ENCODE assay signal across 30 cellular contexts in the genomic region with DNA sequence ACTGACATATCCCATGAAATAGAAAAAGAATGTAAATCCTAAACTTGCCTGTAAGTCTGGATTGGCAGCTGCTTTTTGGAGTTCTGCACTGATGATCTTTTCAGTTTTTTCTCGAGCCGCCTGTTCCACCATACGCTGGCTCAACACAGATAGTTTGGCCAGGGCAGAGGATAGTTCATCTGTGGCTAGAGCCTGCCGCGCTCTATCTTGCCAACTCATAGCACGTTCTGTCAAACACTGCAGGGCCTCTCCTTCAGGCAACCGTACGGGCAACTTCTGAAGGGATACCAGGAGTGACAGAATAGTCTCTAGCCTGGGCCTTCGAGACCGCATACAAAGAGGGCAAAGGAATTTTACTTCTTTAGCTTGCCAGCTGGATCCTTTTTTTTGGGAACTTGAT. TPM values are rescaled to one million over a fixed set of nuclear protein-coding genes. Genes with fewer than 3 reads are reported as not detected.
"Had no signal": no experiment of that assay in that cellular context is flagged by ENCODE, and none has a peak within 500 bp of the region (broad histone marks: within the 10 kb centered on the region; RNA-seq: fewer than 3 reads in every experiment).

No MANE protein-coding gene starts in this region.

- DNase-seq: activated CD4-positive, alpha-beta memory T cell treated with anti-CD3 and anti-CD28 coated beads for 36 hours; activated CD4-positive, alpha-beta T cell treated with anti-CD3 and anti-CD28 coated beads for 48 hours; activated CD8-positive, alpha-beta memory T cell treated with anti-CD3 and anti-CD28 coated beads, Interleukin-2, amount 50 U/mL, for 4 hours; activated effector memory CD4-positive, alpha-beta T cell treated with anti-CD3 and anti-CD28 coated beads, Interleukin-2, amount 50 U/mL, for 16 hours; activated naive CD4-positive, alpha-beta T cell treated with anti-CD3 and anti-CD28 coated beads for 36 hours; activated naive CD8-positive, alpha-beta T cell treated with anti-CD3 and anti-CD28 coated beads for 36 hours; activated T-cell treated with anti-CD3 and anti-CD28 coated beads, Interleukin-2, amount 50 U/mL, for 1 hour; adrenal gland; effector memory CD4-positive, alpha-beta T cell; islet precursor cell; left ventricle myocardium inferior; mucosa of descending colon; spleen; stimulated activated naive CD4-positive, alpha-beta T cell treated with Interleukin-2 at 50 U/mL for 16 hours; WERI-Rb-1 had no signal

- H3K27me3 Mint-ChIP-seq: activated CD4-positive, alpha-beta memory T cell treated with anti-CD3 and anti-CD28 coated beads for 36 hours; activated naive CD8-positive, alpha-beta T cell treated with anti-CD3 and anti-CD28 coated beads for 36 hours; natural killer cell treated with Interleukin-12 subunit alpha and Interleukin-12 subunit beta and Interleukin-15 and Interleukin-18, amount 100 ng/mL, for 72 hours had no signal

- H3K9me3 ChIP-seq: adrenal gland, gastroesophageal sphincter, mucosa of descending colon had no signal

- H3K27ac Mint-ChIP-seq: activated naive CD4-positive, alpha-beta T cell treated with anti-CD3 and anti-CD28 coated beads for 36 hours; activated naive CD8-positive, alpha-beta T cell treated with anti-CD3 and anti-CD28 coated beads for 36 hours; activated T-helper 1 cell treated with anti-CD3 and anti-CD28 coated beads, Interleukin-12 subunit alpha, Interleukin-12 subunit beta, Interleukin-2, Interleukin-4 antibody, amounts not matched to agents 30 ng/mL and 10 ng/mL and 1 ng/mL, durations not matched to agents 14 hours and 24 hours and 36 hours; brain; natural killer cell treated with Interleukin-12 subunit alpha and Interleukin-12 subunit beta and Interleukin-15 and Interleukin-18, amount 100 ng/mL, for 72 hours had no signal

- H3K9me3 Mint-ChIP-seq: natural killer cell treated with Interleukin-12 subunit alpha and Interleukin-12 subunit beta and Interleukin-15 and Interleukin-18, amount 100 ng/mL, for 72 hours had no signal

- H3K4me1 ChIP-seq: ascending aorta, gastroesophageal sphincter, left ventricle myocardium inferior, right atrium auricular region, tibial nerve had no signal

- H3K4me3 Mint-ChIP-seq: activated CD4-positive, alpha-beta memory T cell treated with anti-CD3 and anti-CD28 coated beads for 36 hours; activated naive CD4-positive, alpha-beta T cell treated with anti-CD3 and anti-CD28 coated beads for 36 hours; activated naive CD8-positive, alpha-beta T cell treated with anti-CD3 and anti-CD28 coated beads for 36 hours; activated T-helper 1 cell treated with anti-CD3 and anti-CD28 coated beads, Interleukin-12 subunit alpha, Interleukin-12 subunit beta, Interleukin-2, Interleukin-4 antibody, amounts not matched to agents 30 ng/mL and 10 ng/mL and 1 ng/mL, durations not matched to agents 14 hours and 24 hours and 36 hours; brain; natural killer cell treated with Interleukin-12 subunit alpha and Interleukin-12 subunit beta and Interleukin-15 and Interleukin-18, amount 100 ng/mL, for 72 hours had no signal

- H3K4me2 ChIP-seq: hepatocyte had no signal

- FAIRE-seq: colon had no signal

- H2AFZ ChIP-seq: hepatocyte had no signal

- H3K27me3 ChIP-seq: adrenal gland, ascending aorta, gastroesophageal sphincter, hepatocyte, right atrium auricular region, spleen, tibial nerve had no signal

- ATAC-seq: activated CD4-positive, CD25-positive, alpha-beta regulatory T cell treated with anti-CD3 and anti-CD28 coated beads, Interleukin-2, amount 50 U/mL, for 24 hours; gastroesophageal sphincter; mucosa of descending colon; natural killer cell treated with Interleukin-12 subunit alpha and Interleukin-12 subunit beta and Interleukin-15 and Interleukin-18, amount 100 ng/mL, for 72 hours had no signal

- H3K27ac ChIP-seq: adrenal gland, ascending aorta, gastroesophageal sphincter, hepatocyte, left ventricle myocardium inferior, right atrium auricular region, spleen, tibial nerve, WERI-Rb-1 had no signal

- H3K4me3 ChIP-seq: adrenal gland, ascending aorta, gastroesophageal sphincter, hepatocyte, left ventricle myocardium inferior, lung, mucosa of descending colon, right atrium auricular region, spleen, tibial nerve had no signal

RNA-seq across cellular contexts. Expression of gene SLC6A13, which starts 44.8 kb away (rescaled TPM):
- total RNA-seq: activated naive CD4-positive, alpha-beta T cell treated with anti-CD3 and anti-CD28 coated beads for 36 hours; ascending aorta; fibroblast of lung; fibroblast of villous mesenchyme; gastroesophageal sphincter; mesenteric fat pad; mucosa of descending colon; pulmonary artery endothelial cell had no signal
- polyA plus RNA-seq: fibroblast of lung had no signal
